ENCODE assay signal across 8 cellular contexts in the genomic region with DNA sequence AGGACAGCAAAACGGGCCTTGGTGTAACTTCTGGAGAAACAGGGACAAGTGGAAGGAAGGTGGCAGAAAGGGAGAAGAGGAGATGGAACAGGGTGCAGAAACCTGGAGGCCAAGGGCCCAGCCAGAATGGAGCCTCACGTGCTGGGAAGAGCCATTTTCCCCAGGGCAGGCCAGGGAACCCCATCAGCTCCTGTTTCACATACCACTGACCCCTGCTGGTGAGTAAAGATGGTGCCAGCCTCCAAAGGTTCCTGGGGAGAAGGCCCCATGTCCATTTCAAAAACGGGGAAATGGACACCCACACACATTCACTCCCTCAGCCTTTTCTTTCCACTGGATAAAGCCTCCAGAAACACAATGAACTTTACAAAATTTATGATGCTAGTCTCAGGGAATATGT. TPM values are rescaled to one million over a fixed set of nuclear protein-coding genes. Genes with fewer than 3 reads are reported as not detected.
A peak's percentile ranks its signal among the peaks of the same experiment; 100 is the strongest.
DNase-seq lines count a peak whose midpoint lies in the region; ATAC-seq and TF ChIP-seq lines count a peak whose summit lies in the region.

No MANE protein-coding gene starts in this region.

- H3K27me3 Mint-ChIP-seq in osteocyte (ENCODE audit: unreplicated experiment) = no peaks in the 10 kb centered on the region

- H3K9me3 Mint-ChIP-seq in osteocyte (ENCODE audit: unreplicated experiment) = no peaks in the 10 kb centered on the region

- peak; percentile 27 for TF ChIP-seq CTCF in osteocyte (IDR thresholded peaks at IDR 0.05)

- no peaks in the 10 kb centered on the region for H3K36me3 Mint-ChIP-seq in osteocyte (ENCODE audit: unreplicated experiment)

- DNase-seq in NOMO-1 treated with DMSO at 0.1 percent for 48 hours (lab: John Stamatoyannopoulos, UW; ENCODE audit: unreplicated experiment) (peak; percentile 4), NOMO-1 (lab: John Stamatoyannopoulos, UW; ENCODE audit: unreplicated experiment in 2 of 2) (no peak), NCI-H146 (lab: John Stamatoyannopoulos, UW) (peak; percentile 70), dermis blood vessel endothelial cell (peak; percentile 40), osteocyte (ENCODE audit: extremely low spot score, unreplicated experiment) (no peak), NCI-H524 treated with DMSO at 0.1 percent for 48 hours (lab: John Stamatoyannopoulos, UW) (no peak), GM19240 (ENCODE audit: insufficient read length, low spot score) (no peak)

- no peak overlapping the region for H3K4me3 Mint-ChIP-seq in osteocyte (ENCODE audit: unreplicated experiment)

- H3K27ac Mint-ChIP-seq in osteocyte (ENCODE audit: unreplicated experiment) = no peak overlapping the region

- peaks cover 10% of the 10 kb centered on the region for H3K4me1 Mint-ChIP-seq in osteocyte (ENCODE audit: unreplicated experiment)

- no peak for ATAC-seq in GM21717 (IDR thresholded peaks at IDR 0.05; ENCODE audit: unreplicated experiment)

RNA-seq across cellular contexts. Expression of a gene that starts 57.6 kb away (rescaled TPM):
- total RNA-seq in dermis blood vessel endothelial cell (73.5 and 159 TPM in 2 replicates), osteocyte (115 and 134 TPM in 2 replicates)

Comparison
In these comparisons a context has a peak if more than half of its experiments do, and no peak if none do; other contexts are left out.
1. DNase-seq: peak in NOMO-1 treated with DMSO at 0.1 percent for 48 hours (single experiment), NCI-H146 (single experiment) and dermis blood vessel endothelial cell (single experiment); none in NOMO-1 (0 of 2), osteocyte (single experiment), NCI-H524 treated with DMSO at 0.1 percent for 48 hours (single experiment) and GM19240 (single experiment).